ENCODE assay signal across 1 cellular context in genomic region chr5:157963761-157964160, GRCh38.
TF ChIP-seq lines count a peak whose summit lies in the region.

No MANE protein-coding gene starts in this region.

TF ChIP-seq in H1, 55 proteins besides CTCF, POLR2A, EP300 and RAD21 (continued from another document):
- TF ChIP-seq CHD7 (IDR thresholded peaks at IDR 0.05; ENCODE audit: insufficient replicate concordance, low read length) = no peak
- TF ChIP-seq ZNF274 (IDR thresholded peaks at IDR 0.05; ENCODE audit: borderline replicate concordance, extremely low read depth, low read length) = no peak
- TF ChIP-seq RXRA (IDR thresholded peaks at IDR 0.05; ENCODE audit: insufficient read depth, low read depth, low read length) = no peak
- TF ChIP-seq GABPA (IDR thresholded peaks at IDR 0.05; ENCODE audit: borderline replicate concordance, insufficient read depth, low read length) = no peak
- TF ChIP-seq RNF2 (IDR thresholded peaks at IDR 0.05; ENCODE audit: borderline replicate concordance, low read depth, low read length, missing control alignments, poor library complexity, severe bottlenecking) = no peak
- TF ChIP-seq GTF2F1 (IDR thresholded peaks at IDR 0.05; ENCODE audit: borderline replicate concordance, low read depth, low read length) = no peak
- TF ChIP-seq SP1 (IDR thresholded peaks at IDR 0.05; ENCODE audit: low read depth, low read length) = no peak
- no peak for TF ChIP-seq E2F6 (IDR thresholded peaks at IDR 0.05)
- TF ChIP-seq KDM1A (IDR thresholded peaks at IDR 0.05; ENCODE audit: borderline replicate concordance, low read length) = no peak
- no peak for TF ChIP-seq SP2 (IDR thresholded peaks at IDR 0.05; ENCODE audit: low read length)
- TF ChIP-seq MAX (IDR thresholded peaks at IDR 0.05) = no peak
- TF ChIP-seq, protein P1, sequence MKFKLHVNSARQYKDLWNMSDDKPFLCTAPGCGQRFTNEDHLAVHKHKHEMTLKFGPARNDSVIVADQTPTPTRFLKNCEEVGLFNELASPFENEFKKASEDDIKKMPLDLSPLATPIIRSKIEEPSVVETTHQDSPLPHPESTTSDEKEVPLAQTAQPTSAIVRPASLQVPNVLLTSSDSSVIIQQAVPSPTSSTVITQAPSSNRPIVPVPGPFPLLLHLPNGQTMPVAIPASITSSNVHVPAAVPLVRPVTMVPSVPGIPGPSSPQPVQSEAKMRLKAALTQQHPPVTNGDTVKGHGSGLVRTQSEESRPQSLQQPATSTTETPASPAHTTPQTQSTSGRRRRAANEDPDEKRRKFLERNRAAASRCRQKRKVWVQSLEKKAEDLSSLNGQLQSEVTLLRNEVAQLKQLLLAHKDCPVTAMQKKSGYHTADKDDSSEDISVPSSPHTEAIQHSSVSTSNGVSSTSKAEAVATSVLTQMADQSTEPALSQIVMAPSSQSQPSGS (IDR thresholded peaks at IDR 0.05; ENCODE audit: low read length) = no peak
- no peak for TF ChIP-seq HDAC6 (IDR thresholded peaks at IDR 0.05; ENCODE audit: low read depth, low read length)
